16 cellular contexts compared by ENCODE assay signal in genomic region chr10:84605802-84606201, GRCh38.
"Had no signal": no experiment of that assay in that cellular context is flagged by ENCODE, and none has a peak within 500 bp of the region (broad histone marks: within the 10 kb centered on the region; RNA-seq: fewer than 3 reads in every experiment).

No MANE protein-coding gene starts in this region.

- FAIRE-seq: islet of Langerhans, TTC549 had no signal

- ATAC-seq: activated CD8-positive, alpha-beta T cell treated with anti-CD3 and anti-CD28 coated beads, Interleukin-2, amount 10 ng/mL, durations not matched to agents 7 days and 5 days; effector memory CD8-positive, alpha-beta T cell; sciatic nerve had no signal

- H3K4me3 ChIP-seq: lung, spleen, upper lobe of left lung had no signal

- H3K9me3 ChIP-seq: spleen, upper lobe of left lung had no signal

- H3K27me3 ChIP-seq: upper lobe of left lung had no signal

- H3K4me1 ChIP-seq: spleen, upper lobe of left lung had no signal

- H3K36me3 ChIP-seq: brain microvascular endothelial cell, spleen, upper lobe of left lung had no signal

- DNase-seq: activated CD4-positive, alpha-beta T cell treated with anti-CD3 and anti-CD28 coated beads, Interleukin-2, amount 10 ng/mL, durations not matched to agents 24 days and 14 days; activated CD4-positive, CD25-positive, alpha-beta regulatory T cell; activated CD8-positive, alpha-beta memory T cell treated with anti-CD3 and anti-CD28 coated beads, Interleukin-2, amount 50 U/mL, for 4 hours; activated CD8-positive, alpha-beta T cell treated with anti-CD3 and anti-CD28 coated beads, Interleukin-2, amount 10 ng/mL, durations not matched to agents 7 days and 5 days; activated naive CD4-positive, alpha-beta T cell treated with Interleukin-2 at 50 U/mL for 16 hours; anterior cingulate cortex; brain microvascular endothelial cell; dermis blood vessel endothelial cell; effector memory CD8-positive, alpha-beta T cell; spleen; T-helper 2 cell; upper lobe of left lung had no signal

- H3K27ac ChIP-seq: brain microvascular endothelial cell, spleen, upper lobe of left lung had no signal
